ENCODE assay signal across 1 cellular context in the genomic region with DNA sequence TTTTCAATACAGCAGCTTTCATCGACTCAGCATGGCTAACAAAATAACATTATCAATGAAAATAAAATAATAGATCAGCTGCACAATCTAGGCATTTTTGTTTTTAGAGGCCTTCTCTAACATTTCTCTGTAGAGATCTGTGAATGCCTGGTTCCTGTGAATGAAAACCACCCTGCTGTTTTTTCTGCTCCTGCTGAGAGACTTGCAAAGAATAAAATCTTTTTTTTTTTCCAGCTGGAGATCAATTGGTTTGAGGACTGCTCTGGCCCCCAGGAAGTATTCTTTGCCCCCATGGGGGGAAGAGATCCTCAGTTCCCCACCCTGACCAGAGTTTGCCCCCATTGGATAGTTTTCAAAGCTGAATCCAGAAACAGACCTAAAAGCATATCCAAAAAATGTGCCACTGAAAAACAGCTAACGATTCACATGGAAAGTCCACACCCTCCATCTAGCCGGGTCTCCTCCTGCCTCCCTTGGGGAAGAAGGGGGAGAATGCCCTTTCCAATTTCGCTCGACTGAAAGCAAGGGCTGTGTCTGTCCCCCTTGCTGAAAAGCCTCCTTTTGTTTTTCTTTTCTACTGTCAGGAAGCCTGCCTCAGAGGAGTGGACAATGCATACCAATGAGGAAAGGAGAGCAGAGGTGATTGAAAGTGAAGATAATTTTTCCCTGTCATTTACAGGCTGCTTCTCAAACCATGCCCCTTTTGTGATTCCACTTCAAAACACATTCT.
TF ChIP-seq lines count a peak whose summit lies in the region.

No MANE protein-coding gene starts in this region.

TF ChIP-seq in H1, 55 proteins besides CTCF, POLR2A, EP300 and RAD21:
- peak in 1 of 2 experiments; percentile 64; a peak in 1 of 4 replicates for TF ChIP-seq HDAC2 (IDR thresholded peaks at IDR 0.05; ENCODE audit: borderline replicate concordance in 1 of 2, low read depth in 2 of 2, low read length in 2 of 2)
- peak; percentile 37 for TF ChIP-seq ASH2L (IDR thresholded peaks at IDR 0.05; ENCODE audit: low read length)
- TF ChIP-seq EZH2 (IDR thresholded peaks at IDR 0.05; ENCODE audit: low read depth, low read length, severe bottlenecking) = no peak
- TF ChIP-seq JUND (IDR thresholded peaks at IDR 0.05; ENCODE audit: low read length) = no peak
- TF ChIP-seq KDM1A (IDR thresholded peaks at IDR 0.05; ENCODE audit: borderline replicate concordance, low read length) = no peak
- TF ChIP-seq CHD2 (IDR thresholded peaks at IDR 0.05; ENCODE audit: low read length) = no peak
- TF ChIP-seq KDM4A (IDR thresholded peaks at IDR 0.05; ENCODE audit: low read depth, low read length, severe bottlenecking) = peak; percentile 30
